ENCODE assay signal across 17 cellular contexts in the genomic region with DNA sequence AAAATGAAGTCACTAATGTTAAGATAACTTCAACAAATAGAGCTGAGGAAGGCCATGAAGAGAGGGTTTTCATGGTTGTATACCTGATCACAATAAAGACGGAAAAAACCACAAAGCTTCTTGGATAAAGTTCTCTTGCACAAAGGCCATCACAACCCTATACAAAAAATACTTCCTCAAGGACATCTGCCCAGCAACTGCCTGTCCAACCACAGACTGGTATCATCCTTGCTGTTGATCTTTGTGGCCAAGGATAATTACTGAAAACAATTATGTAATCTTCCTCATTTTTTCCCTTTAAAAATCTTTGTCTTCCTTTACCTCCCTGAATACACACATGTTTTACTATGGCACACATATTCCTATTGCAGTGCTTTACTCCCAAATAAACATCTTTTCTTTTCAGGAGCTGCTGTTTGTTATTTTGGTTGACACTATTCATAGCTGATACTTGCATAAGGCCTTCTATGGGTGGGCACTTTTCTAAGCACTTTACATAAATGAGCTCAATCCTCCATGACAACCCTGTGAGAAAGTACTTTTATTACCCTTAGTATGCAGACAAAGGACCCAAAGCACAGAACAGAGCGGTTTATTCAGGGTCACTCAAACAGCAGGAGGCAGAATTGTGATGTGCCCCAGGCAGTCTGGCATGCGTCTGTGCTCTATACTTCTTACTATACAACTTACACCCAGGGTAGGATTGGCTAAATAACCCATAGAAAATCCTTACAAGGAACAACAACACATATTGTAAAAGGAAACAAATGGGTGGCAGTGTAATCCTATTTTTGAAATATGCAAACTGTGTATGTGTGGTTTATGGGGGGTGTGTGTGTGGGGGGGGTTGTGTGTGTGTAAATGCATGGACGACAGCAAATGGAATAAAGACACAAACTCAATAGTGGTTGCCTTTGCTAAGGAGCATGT. TPM values are rescaled to one million over a fixed set of nuclear protein-coding genes. Genes with fewer than 3 reads are reported as not detected.
DNase-seq lines count a peak whose midpoint lies in the region; ATAC-seq, FAIRE-seq and TF ChIP-seq lines count a peak whose summit lies in the region.
"Had no signal": no experiment of that assay in that cellular context is flagged by ENCODE, and none has a peak within 500 bp of the region (broad histone marks: within the 10 kb centered on the region; RNA-seq: fewer than 3 reads in every experiment).

No MANE protein-coding gene starts in this region.

- TF ChIP-seq CTCF in smooth muscle cell (IDR thresholded peaks at IDR 0.05; ENCODE audit: borderline replicate concordance, insufficient read depth, poor library complexity, severe bottlenecking), result peak; percentile 8

- no peaks in the 10 kb centered on the region for H3K9me3 ChIP-seq in ectodermal cell (ENCODE audit: control insufficient read depth, low read length)
- H3K9me3 ChIP-seq in smooth muscle cell (replicated peaks; ENCODE audit: low read depth), result no peaks in the 10 kb centered on the region
- H3K9me3 ChIP-seq: tibial nerve had no signal

- H2AFZ ChIP-seq in smooth muscle cell (ENCODE audit: low read depth), result no peak overlapping the region

- H3K36me3 Mint-ChIP-seq in stimulated activated naive B cell treated with anti-CD40 and anti-IgM and Interleukin-4, amounts not matched to agents 10 μg/mL and 1 μg/mL and 100 μg/mL, for 72 hours, result no peaks in the 10 kb centered on the region
- H3K36me3 Mint-ChIP-seq: naive B cell had no signal

- 22 to 34% methylated on average over 4 of the region's 4 CpGs for WGBS in ectodermal cell, 2 experiments
- WGBS in smooth muscle cell (ENCODE audit: low lambda C conversion rate), result 56% methylated on average over 4 of the region's 4 CpGs

- H3K27me3 Mint-ChIP-seq in stimulated activated naive B cell treated with anti-CD40 and anti-IgM and Interleukin-4, amounts not matched to agents 10 μg/mL and 1 μg/mL and 100 μg/mL, for 72 hours, result peaks cover 0 to 7% of the 10 kb centered on the region in 2 donors

- H3K27me3 ChIP-seq in ectodermal cell (ENCODE audit: control insufficient read depth, insufficient read depth, low read length, poor library complexity, severe bottlenecking) (peaks cover 65% of the 10 kb centered on the region), smooth muscle cell (ENCODE audit: low read depth) (no peaks in the 10 kb centered on the region)
- H3K27me3 ChIP-seq: cardiac muscle cell, tibial nerve had no signal

- H3K4me3 Mint-ChIP-seq in stimulated activated naive B cell treated with anti-CD40 and anti-IgM and Interleukin-4, amounts not matched to agents 10 μg/mL and 1 μg/mL and 100 μg/mL, for 72 hours, result no peak overlapping the region
- H3K4me3 Mint-ChIP-seq: activated CD4-positive, alpha-beta T cell treated with anti-CD3 and anti-CD28 coated beads for 36 hours had no signal

- no peaks in the 10 kb centered on the region for H3K9me3 Mint-ChIP-seq in stimulated activated naive B cell treated with anti-CD40 and anti-IgM and Interleukin-4, amounts not matched to agents 10 μg/mL and 1 μg/mL and 100 μg/mL, for 72 hours
- H3K9me3 Mint-ChIP-seq: naive B cell had no signal

- no peaks in the 10 kb centered on the region for H3F3A ChIP-seq in smooth muscle cell (ENCODE audit: low read depth)

- H3K27ac Mint-ChIP-seq in stimulated activated naive B cell treated with anti-CD40 and anti-IgM and Interleukin-4, amounts not matched to agents 10 μg/mL and 1 μg/mL and 100 μg/mL, for 72 hours, result no peak overlapping the region
- H3K27ac Mint-ChIP-seq: activated CD4-positive, alpha-beta T cell treated with anti-CD3 and anti-CD28 coated beads for 36 hours had no signal

- H3K4me1 Mint-ChIP-seq in stimulated activated naive B cell treated with anti-CD40 and anti-IgM and Interleukin-4, amounts not matched to agents 10 μg/mL and 1 μg/mL and 100 μg/mL, for 72 hours, result no peaks in the 10 kb centered on the region
- H3K4me1 Mint-ChIP-seq: activated CD4-positive, alpha-beta T cell treated with anti-CD3 and anti-CD28 coated beads for 36 hours; naive B cell had no signal

- no peak for ATAC-seq in stimulated activated naive B cell treated with anti-CD40 and anti-IgM and Interleukin-4, amounts not matched to agents 10 μg/mL and 1 μg/mL and 100 μg/mL, for 72 hours (replicated peaks)
- ATAC-seq: activated CD4-positive, alpha-beta T cell treated with anti-CD3 and anti-CD28 coated beads for 36 hours had no signal

- H3K4me1 ChIP-seq in ectodermal cell (ENCODE audit: control insufficient read depth, insufficient read depth, low read length) (peaks cover 8% of the 10 kb centered on the region), smooth muscle cell (ENCODE audit: low read depth) (peaks cover 9% of the 10 kb centered on the region)

- H4K20me1 ChIP-seq in smooth muscle cell (ENCODE audit: low read depth), result no peaks in the 10 kb centered on the region

- H3K36me3 ChIP-seq in ectodermal cell (ENCODE audit: control insufficient read depth, insufficient read depth, low read length) (no peaks in the 10 kb centered on the region), smooth muscle cell (ENCODE audit: low read depth) (no peaks in the 10 kb centered on the region)
- H3K36me3 ChIP-seq: cardiac muscle cell, tibial nerve had no signal

- H3K4me3 ChIP-seq in ectodermal cell (ENCODE audit: insufficient read depth, low read depth, low read length) (no peak overlapping the region), smooth muscle cell (no peak overlapping the region)
- H3K4me3 ChIP-seq: cardiac muscle cell, skin epidermis, tibial nerve had no signal

- H3K9ac ChIP-seq in smooth muscle cell (ENCODE audit: low read depth), result no peak overlapping the region

- no peak overlapping the region for H3K4me2 ChIP-seq in smooth muscle cell

- FAIRE-seq in frontal cortex (lab: Jason Lieb, UNC), result no peak

- DNase-seq in SIG-M5 treated with dmso at 0.1 percent for 504 hours (lab: John Stamatoyannopoulos, UW; ENCODE audit: unreplicated experiment), result peak; percentile 25
- DNase-seq in SIG-M5 (lab: John Stamatoyannopoulos, UW), result no peak
- peak; percentile 83 for DNase-seq in NOMO-1 treated with dmso at 0.1 percent for 144 hours (lab: John Stamatoyannopoulos, UW; ENCODE audit: unreplicated experiment)
- DNase-seq in smooth muscle cell (lab: John Stamatoyannopoulos, UW; ENCODE audit: unreplicated experiment), result no peak
- DNase-seq in frontal cortex (ENCODE audit: low spot score in 2 of 2), result no peak
- no peak for DNase-seq in D341Med (ENCODE audit: low spot score)
- DNase-seq in stimulated activated naive B cell treated with anti-CD40 and anti-IgM and Interleukin-4, amounts not matched to agents 10 μg/mL and 1 μg/mL and 100 μg/mL, for 72 hours, result no peak
- DNase-seq: ACHN; activated CD4-positive, alpha-beta T cell treated with anti-CD3 and anti-CD28 coated beads for 36 hours; activated gamma-delta T cell treated with Interleukin-2 at 50 U/mL for 16 hours; naive B cell; NCI-H1092 had no signal

- H3K27ac ChIP-seq in ectodermal cell (ENCODE audit: insufficient read depth, low read depth, low read length, poor library complexity, severe bottlenecking), result peak overlapping the region; percentile 54
- no peak overlapping the region for H3K27ac ChIP-seq in smooth muscle cell (ENCODE audit: low read depth)
- H3K27ac ChIP-seq: cardiac muscle cell, RWPE1, skin epidermis, tibial nerve had no signal

- no peaks in the 10 kb centered on the region for H3K79me2 ChIP-seq in smooth muscle cell (ENCODE audit: low read depth)

RNA-seq across cellular contexts. Expression of a gene that starts 35.0 kb away (rescaled TPM):
- 32.1 TPM for polyA plus RNA-seq in ectodermal cell (2013, experiment 1 of 4)
- 24.6 TPM for polyA plus RNA-seq in ectodermal cell (2013, experiment 2 of 4)
- 22.4 TPM for polyA plus RNA-seq in ectodermal cell (2013, experiment 3 of 4)
- polyA plus RNA-seq in ectodermal cell (2013, experiment 4 of 4), result 25.5 TPM
- total RNA-seq in smooth muscle cell (11.0 and 16.6 TPM in 2 replicates), frontal cortex (15.9 TPM)
- polyA plus RNA-seq in smooth muscle cell, result 3.2 and 6.5 TPM in 2 replicates

Comparison
In these comparisons a context has a peak if more than half of its experiments do, and no peak if none do; other contexts are left out.
1. DNase-seq: peak in SIG-M5 treated with dmso at 0.1 percent for 504 hours (single experiment) and NOMO-1 treated with dmso at 0.1 percent for 144 hours (single experiment); none in SIG-M5 (single experiment), smooth muscle cell (single experiment), frontal cortex (0 of 2), D341Med (single experiment) and stimulated activated naive B cell treated with anti-CD40 and anti-IgM and Interleukin-4, amounts not matched to agents 10 μg/mL and 1 μg/mL and 100 μg/mL, for 72 hours (single experiment).